27 cellular contexts compared by ENCODE assay signal in genomic region chr11:38538866-38539651, GRCh38.
"Had no signal": no experiment of that assay in that cellular context is flagged by ENCODE, and none has a peak within 500 bp of the region (broad histone marks: within the 10 kb centered on the region; RNA-seq: fewer than 3 reads in every experiment).

No MANE protein-coding gene starts in this region.

- H3K27ac ChIP-seq: adrenal gland, body of pancreas, breast epithelium, SJCRH30, SK-N-MC, WERI-Rb-1 had no signal

- FAIRE-seq: astrocyte, TTC549 had no signal

- ATAC-seq: activated CD8-positive, alpha-beta T cell treated with anti-CD3 and anti-CD28 coated beads, Interleukin-2, amount 10 ng/mL, durations not matched to agents 7 days and 5 days; activated naive CD4-positive, alpha-beta T cell treated with anti-CD3 and anti-CD28 coated beads, Interleukin-2, amount 50 U/mL, for 72 hours; activated T-cell treated with anti-CD3 and anti-CD28 coated beads, Interleukin-2, amount 50 U/mL, for 4 hours; body of pancreas; Panc1 had no signal

- H3K4me1 ChIP-seq: adrenal gland, body of pancreas, breast epithelium, SJCRH30 had no signal

- H3K4me3 ChIP-seq: adrenal gland, body of pancreas, breast epithelium, SJCRH30, SK-N-MC had no signal

- H3K27me3 ChIP-seq: adrenal gland, body of pancreas, breast epithelium, SJCRH30 had no signal

- DNase-seq: activated CD4-positive, alpha-beta T cell treated with anti-CD3 and anti-CD28 coated beads, Interleukin-2, amount 10 ng/mL, durations not matched to agents 7 days and 5 days; activated CD4-positive, alpha-beta T cell treated with anti-CD3 and anti-CD28 coated beads, Interleukin-2, amount 50 U/mL, for 48 hours; activated CD8-positive, alpha-beta T cell treated with anti-CD3 and anti-CD28 coated beads, Interleukin-2, amount 10 ng/mL, durations not matched to agents 7 days and 5 days; activated gamma-delta T cell treated with Interleukin-2 at 50 U/mL for 16 hours; activated naive CD4-positive, alpha-beta T cell treated with anti-CD3 and anti-CD28 coated beads for 36 hours; activated T-cell treated with anti-CD3 and anti-CD28 coated beads for 4 hours; activated T-cell treated with anti-CD3 and anti-CD28 coated beads, Interleukin-2, amount 50 U/mL, for 4 hours; adrenal gland; body of pancreas; Karpas-422; MV-4-11; NCI-H1092; NCI-H1436 treated with DMSO at 0.1 percent for 48 hours; NCI-H1694 treated with DMSO at 0.1 percent for 48 hours; NCI-H2029; NCI-H345; NCI-H524 treated with DMSO at 0.1 percent for 48 hours; SHP77; SJCRH30; T1000; WERI-Rb-1 had no signal

- H3K9me3 ChIP-seq: adrenal gland, body of pancreas, SJCRH30 had no signal

- H3K36me3 ChIP-seq: adrenal gland, breast epithelium, SJCRH30, WERI-Rb-1 had no signal
